Comparison of ENCODE assay signal across 10 cellular contexts in the genomic region with DNA sequence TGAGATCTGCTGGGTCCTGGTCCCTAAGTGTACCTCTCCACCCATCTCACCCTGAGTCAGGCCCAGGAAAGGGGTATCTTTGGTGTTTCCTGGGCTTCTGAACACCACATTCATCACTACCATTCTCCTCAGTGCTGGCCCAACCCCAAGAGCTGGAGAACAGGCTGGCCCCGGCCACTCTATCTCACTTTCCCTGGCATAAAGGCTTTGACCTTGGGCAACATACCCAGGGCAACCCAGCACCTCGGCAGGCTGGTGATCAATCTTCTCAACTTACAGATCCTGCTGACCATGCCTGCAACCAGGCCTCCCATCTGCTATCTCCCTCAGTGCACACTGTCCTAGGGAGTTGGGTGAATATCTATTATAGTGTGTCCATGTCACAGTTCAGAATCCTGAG. TPM values are rescaled to one million over a fixed set of nuclear protein-coding genes. Genes with fewer than 3 reads are reported as not detected.
DNase-seq lines count a peak whose midpoint lies in the region; ATAC-seq and TF ChIP-seq lines count a peak whose summit lies in the region.
"Had no signal": no experiment of that assay in that cellular context is flagged by ENCODE, and none has a peak within 500 bp of the region (broad histone marks: within the 10 kb centered on the region; RNA-seq: fewer than 3 reads in every experiment).

No MANE protein-coding gene starts in this region.

- H3K4me1 ChIP-seq in muscle layer of duodenum (ENCODE audit: control insufficient read depth in 1 of 2, insufficient read depth in 2 of 2, low read length in 2 of 2) = peaks cover 45 to 61% of the 10 kb centered on the region in 2 donors

- peaks cover 21% of the 10 kb centered on the region for H3K36me3 Mint-ChIP-seq in central memory CD8-positive, alpha-beta T cell (ENCODE audit: insufficient read depth)
- H3K36me3 Mint-ChIP-seq in type B pancreatic cell = peaks cover 5% of the 10 kb centered on the region

- H3K4me3 Mint-ChIP-seq in central memory CD8-positive, alpha-beta T cell = peak overlapping the region; percentile 89
- peak overlapping the region; percentile 80 for H3K4me3 Mint-ChIP-seq in type B pancreatic cell

- no peaks in the 10 kb centered on the region for H3K27me3 Mint-ChIP-seq in central memory CD8-positive, alpha-beta T cell
- H3K27me3 Mint-ChIP-seq in type B pancreatic cell = peaks cover 12% of the 10 kb centered on the region

- H3K4me1 Mint-ChIP-seq in central memory CD8-positive, alpha-beta T cell = peaks cover 77% of the 10 kb centered on the region
- peaks cover 23% of the 10 kb centered on the region for H3K4me1 Mint-ChIP-seq in type B pancreatic cell (ENCODE audit: unreplicated experiment)

- H3K27ac Mint-ChIP-seq in central memory CD8-positive, alpha-beta T cell (ENCODE audit: low read depth) = peak overlapping the region; percentile 77
- H3K27ac Mint-ChIP-seq in type B pancreatic cell = peak overlapping the region; percentile 48

- H3K9me3 Mint-ChIP-seq in central memory CD8-positive, alpha-beta T cell = no peaks in the 10 kb centered on the region
- H3K9me3 Mint-ChIP-seq in type B pancreatic cell = no peaks in the 10 kb centered on the region

- peak overlapping the region; percentile 65 to 90 for H3K4me3 ChIP-seq in muscle layer of duodenum (ENCODE audit: low read depth in 1 of 2, low read length in 2 of 2)

- TF ChIP-seq CTCF in type B pancreatic cell (conservative IDR thresholded peaks at IDR 0.05) = no peak

- H3K27me3 ChIP-seq in muscle layer of duodenum (ENCODE audit: low read depth, low read length) = no peaks in the 10 kb centered on the region

- peak overlapping the region; percentile 95 for H3K27ac ChIP-seq in muscle layer of duodenum (ENCODE audit: low read length)

- no peak for ATAC-seq in central memory CD8-positive, alpha-beta T cell (replicated peaks; ENCODE audit: extremely low read depth, poor library complexity, severe bottlenecking)
- ATAC-seq in HG02938 (IDR thresholded peaks at IDR 0.05; ENCODE audit: unreplicated experiment) (no peak), GM18868 (IDR thresholded peaks at IDR 0.05; ENCODE audit: unreplicated experiment) (no peak), left lobe of liver (no peak)

- H3K36me3 ChIP-seq in muscle layer of duodenum (ENCODE audit: control insufficient read depth in 1 of 2, insufficient read depth in 2 of 2, low read length in 2 of 2) = peaks cover 0 to 3% of the 10 kb centered on the region in 2 donors

- H3K9me3 ChIP-seq in muscle layer of duodenum (ENCODE audit: control insufficient read depth in 1 of 2, low read length in 2 of 2) = no peaks in the 10 kb centered on the region

- DNase-seq in activated T-cell treated with anti-CD3 and anti-CD28 coated beads, Interleukin-2, amount 50 U/mL, for 1 hour = peak; percentile 25
- DNase-seq in activated T-cell treated with anti-CD3 and anti-CD28 coated beads for 4 hours = no peak
- no peak for DNase-seq in central memory CD8-positive, alpha-beta T cell (ENCODE audit: low spot score in 2 of 2)
- no peak for DNase-seq in type B pancreatic cell (ENCODE audit: extremely low spot score, unreplicated experiment)
- no peak for DNase-seq in left lobe of liver (ENCODE audit: low spot score)
- DNase-seq: effector CD4-positive, alpha-beta T cell; stimulated activated CD4-positive, alpha-beta T cell treated with anti-CD3 and anti-CD28 coated beads, Interleukin-4, amount 100 ng/mL, for 4 hours had no signal

RNA-seq across cellular contexts. Expression of a gene that starts 2.1 kb away (rescaled TPM):
- 47.0 and 82.1 TPM in 2 replicates for total RNA-seq in type B pancreatic cell (ENCODE audit: low replicate concordance)
- 7.0 TPM for total RNA-seq in left lobe of liver

RNA-seq across cellular contexts. Expression of a gene that starts 51.6 kb away (rescaled TPM):
- total RNA-seq in type B pancreatic cell (ENCODE audit: low replicate concordance) (0.31 TPM in 1 of 2 replicates, not detected in the other), left lobe of liver (not detected)
